ENCODE assay signal across 18 cellular contexts in genomic region chr3:180358179-180358578, GRCh38.
"Had no signal": no experiment of that assay in that cellular context is flagged by ENCODE, and none has a peak within 500 bp of the region (broad histone marks: within the 10 kb centered on the region; RNA-seq: fewer than 3 reads in every experiment).

No MANE protein-coding gene starts in this region.

- H3K4me1 Mint-ChIP-seq: immature natural killer cell, natural killer cell had no signal

- H3K4me3 Mint-ChIP-seq: activated CD4-positive, alpha-beta memory T cell treated with anti-CD3 and anti-CD28 coated beads for 36 hours; activated naive CD8-positive, alpha-beta T cell; immature natural killer cell; natural killer cell had no signal

- H3K36me3 Mint-ChIP-seq: activated CD4-positive, alpha-beta memory T cell treated with anti-CD3 and anti-CD28 coated beads for 36 hours; activated naive CD8-positive, alpha-beta T cell; immature natural killer cell had no signal

- H3K4me3 ChIP-seq: breast epithelium, lung, thyroid gland, vagina had no signal

- H3K27me3 Mint-ChIP-seq: progenitor cell of endocrine pancreas had no signal

- H3K27ac Mint-ChIP-seq: activated CD4-positive, alpha-beta memory T cell treated with anti-CD3 and anti-CD28 coated beads for 36 hours; activated naive CD8-positive, alpha-beta T cell; immature natural killer cell; natural killer cell; progenitor cell of endocrine pancreas had no signal

- H3K9me3 ChIP-seq: breast epithelium, thyroid gland, vagina had no signal

- DNase-seq: activated CD4-positive, alpha-beta memory T cell treated with anti-CD3 and anti-CD28 coated beads for 36 hours; activated CD4-positive, alpha-beta T cell treated with anti-CD3 and anti-CD28 coated beads for 1 hour; activated gamma-delta T cell; activated T-cell treated with anti-CD3 and anti-CD28 coated beads, Interleukin-2, amount 50 U/mL, for 48 hours; amygdala; glutamatergic neuron; immature natural killer cell; left colon; natural killer cell; right cardiac atrium; small intestine; T1000; thyroid gland had no signal

- H3K4me1 ChIP-seq: breast epithelium, thyroid gland, vagina had no signal

- ATAC-seq: left colon, natural killer cell, right cardiac atrium had no signal

- H3K36me3 ChIP-seq: breast epithelium, thyroid gland, vagina had no signal

- H3K27me3 ChIP-seq: breast epithelium, thyroid gland, vagina had no signal

- H3K27ac ChIP-seq: breast epithelium, thyroid gland, vagina had no signal
